Comparison of ENCODE assay signal across 19 cellular contexts in genomic region chr11:99019676-99020075, GRCh38. TPM values are rescaled to one million over a fixed set of nuclear protein-coding genes. Genes with fewer than 3 reads are reported as not detected.
DNase-seq lines count a peak whose midpoint lies in the region; ATAC-seq and TF ChIP-seq lines count a peak whose summit lies in the region.
"Had no signal": no experiment of that assay in that cellular context is flagged by ENCODE, and none has a peak within 500 bp of the region (broad histone marks: within the 10 kb centered on the region; RNA-seq: fewer than 3 reads in every experiment).

No MANE protein-coding gene starts in this region.

- intact Hi-C loops in body of pancreas (cut with DNase I) = no loop called here

- DNase-seq in Ammon's horn (ENCODE audit: low spot score) (peak; percentile 5), pons (ENCODE audit: low spot score) (peak; percentile 7), body of pancreas (no peak), GM19240 (ENCODE audit: insufficient read length, low spot score) (no peak), kidney glomerular epithelial cell (lab: John Stamatoyannopoulos, UW) (no peak), A172 (ENCODE audit: low spot score) (no peak)
- DNase-seq: activated CD4-positive, alpha-beta T cell treated with anti-CD3 and anti-CD28 coated beads, Interleukin-2, amount 10 ng/mL, durations not matched to agents 24 days and 14 days; activated gamma-delta T cell; KBM-7; mesenchymal stem cell; natural killer cell; NCI-H1048; NCI-H2171 treated with DMSO at 0.1 percent for 48 hours; NCI-H82; stimulated activated naive CD4-positive, alpha-beta T cell treated with Interleukin-2 at 50 U/mL for 16 hours; upper lobe of left lung had no signal

- H3K36me3 ChIP-seq in KMS-11 (ENCODE audit: insufficient read depth) (no peaks in the 10 kb centered on the region), body of pancreas (replicated peaks in 1 of 2; ENCODE audit: insufficient read depth in 1 of 2, low read depth in 2 of 2) (no peaks in the 10 kb centered on the region)
- H3K36me3 ChIP-seq: right atrium auricular region, upper lobe of left lung had no signal

- TF ChIP-seq CTCF in KMS-11 (conservative IDR thresholded peaks at IDR 0.05; ENCODE audit: low read depth, low read length) (no peak), body of pancreas (IDR thresholded peaks at IDR 0.05) (no peak)

- H3K79me2 ChIP-seq in KMS-11 (ENCODE audit: insufficient read depth, low read depth) = peaks cover 55% of the 10 kb centered on the region

- H3K4me1 ChIP-seq in KMS-11 (ENCODE audit: low read depth, poor library complexity, severe bottlenecking) (peaks cover 8% of the 10 kb centered on the region), body of pancreas (peaks cover 13% of the 10 kb centered on the region)

- H3K9ac ChIP-seq in KMS-11 = peak overlapping the region; percentile 60

- H3K4me2 ChIP-seq in KMS-11 = peak overlapping the region; percentile 92

- no peak for ATAC-seq in body of pancreas
- ATAC-seq: natural killer cell had no signal

- 40 to 60% methylated on average over 8 of the region's 8 CpGs for WGBS in body of pancreas, 2 donors

- TF ChIP-seq POLR2A in body of pancreas (IDR thresholded peaks at IDR 0.05) = no peak

- H3K27ac ChIP-seq in KMS-11 (peak overlapping the region; percentile 66; the same call in 1 of the 2 replicates), angular gyrus (ENCODE audit: low read depth, low read length) (peak overlapping the region; percentile 30), body of pancreas (no peak overlapping the region)
- H3K27ac ChIP-seq: right atrium auricular region, upper lobe of left lung had no signal

- H3K9me3 ChIP-seq in body of pancreas = no peaks in the 10 kb centered on the region
- H3K9me3 ChIP-seq: right atrium auricular region, upper lobe of left lung had no signal

- H3K4me3 ChIP-seq in KMS-11 (IDR thresholded peaks at IDR 0.05; ENCODE audit: insufficient read depth, low read depth, low read length) (no peak overlapping the region), body of pancreas (no peak overlapping the region)

- H2AFZ ChIP-seq in KMS-11 (ENCODE audit: low read depth) = peak overlapping the region; percentile 38; the same call in 1 of the 2 replicates

- H3K27me3 ChIP-seq in KMS-11 (ENCODE audit: insufficient read depth, low read depth) (no peaks in the 10 kb centered on the region), body of pancreas (peaks cover 0 to 10% of the 10 kb centered on the region in 2 donors)
- H3K27me3 ChIP-seq: right atrium auricular region had no signal

- no peaks in the 10 kb centered on the region for H4K20me1 ChIP-seq in KMS-11 (ENCODE audit: insufficient read depth)

RNA-seq across cellular contexts. Expression of gene CNTN5, which starts 1.1 kb away (rescaled TPM):
- total RNA-seq in body of pancreas = under 1 TPM in 1 of 2 donors, not detected in 1; 0.78 TPM
- 0.12 and 0.26 TPM in 2 replicates for total RNA-seq in A172 (2014; rRNA removed; shearing (Covaris generic))
- total RNA-seq: activated CD4-positive, alpha-beta T cell treated with anti-CD3 and anti-CD28 coated beads, Interleukin-2, amount 10 ng/mL, durations not matched to agents 24 days and 14 days; natural killer cell; right atrium auricular region had no signal

Comparison
In these comparisons a context has a peak if more than half of its experiments do, and no peak if none do; other contexts are left out.
1. DNase-seq: peak in Ammon's horn (single experiment) and pons (single experiment); none in body of pancreas (0 of 4), GM19240 (single experiment), kidney glomerular epithelial cell (single experiment) and A172 (single experiment).
2. H3K27ac ChIP-seq: peak in KMS-11 (single experiment) and angular gyrus (single experiment); none in body of pancreas (0 of 4).